8 cellular contexts compared by ENCODE assay signal in the genomic region with DNA sequence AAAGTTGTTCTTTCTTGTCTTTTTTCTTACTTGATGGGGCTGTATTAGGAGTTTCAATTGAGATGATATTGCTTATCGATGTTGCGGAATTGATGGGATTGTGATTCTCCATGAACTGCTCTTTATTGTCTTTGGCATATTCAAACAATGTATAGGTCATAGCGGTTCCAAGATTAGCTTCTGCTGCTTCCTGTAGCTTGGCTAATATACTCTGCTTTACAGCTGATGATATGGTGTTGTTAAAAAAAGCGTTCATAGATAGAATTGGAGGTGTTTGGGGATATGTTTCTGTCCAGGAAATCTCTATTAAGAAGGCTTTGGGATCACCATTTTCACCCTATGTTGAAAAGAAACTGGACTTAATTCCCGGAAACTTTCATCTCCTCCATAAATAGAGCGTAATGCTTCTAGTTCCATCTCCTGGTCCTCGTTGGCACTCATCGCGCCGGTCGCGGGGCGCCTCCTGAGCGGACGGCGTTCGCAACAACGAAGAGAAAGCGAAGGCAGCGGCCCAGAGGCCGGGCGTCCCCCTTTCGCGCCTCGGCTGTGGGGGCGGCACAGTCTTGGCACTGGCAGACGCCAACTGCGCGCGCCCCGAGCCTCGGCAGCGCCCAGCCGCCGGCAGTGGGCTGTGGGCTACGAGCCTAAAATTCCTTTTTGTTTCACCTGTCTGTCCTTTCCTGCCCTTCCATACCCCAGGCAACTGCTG.
A peak's percentile ranks its signal among the peaks of the same experiment; 100 is the strongest.
DNase-seq lines count a peak whose midpoint lies in the region; ATAC-seq and TF ChIP-seq lines count a peak whose summit lies in the region.
"Not testable (repeated sequence)": the region's sequence is repeated elsewhere in the genome, so short reads cannot be mapped to it uniquely, and the experiment has no call there.

No MANE protein-coding gene starts in this region.

- peaks cover 38% of the 10 kb centered on the region for H3K27me3 Mint-ChIP-seq in activated naive CD8-positive, alpha-beta T cell treated with anti-CD3 and anti-CD28 coated beads, Interleukin-2, amount 50 U/mL, for 24 hours
- peaks cover 9 to 29% (median 13%) of the 10 kb centered on the region in 5 donors for H3K27me3 Mint-ChIP-seq in naive thymus-derived CD8-positive, alpha-beta T cell

- peaks cover 17% of the 10 kb centered on the region for H3K27me3 ChIP-seq in RWPE2 (ENCODE audit: insufficient read depth, poor library complexity, severe bottlenecking)
- H3K27me3 ChIP-seq in thoracic aorta (replicated peaks; ENCODE audit: insufficient read depth), result not testable (repeated sequence)

- H3K27ac ChIP-seq in RWPE2 (ENCODE audit: poor library complexity, severe bottlenecking); thoracic aorta: not testable (repeated sequence)

- POLR2A ChIA-PET in naive thymus-derived CD8-positive, alpha-beta T cell (lab: Charles Lee), result not testable (repeated sequence)

- not testable (repeated sequence) for TF ChIP-seq CTCF in RWPE2 (IDR thresholded peaks at IDR 0.05; ENCODE audit: poor library complexity, severe bottlenecking); fibroblast of the aortic adventitia (IDR thresholded peaks at IDR 0.05; ENCODE audit: insufficient read depth, low read length); thoracic aorta (IDR thresholded peaks at IDR 0.05)

- not testable (repeated sequence) for H3K4me1 Mint-ChIP-seq in activated naive CD8-positive, alpha-beta T cell treated with anti-CD3 and anti-CD28 coated beads, Interleukin-2, amount 50 U/mL, for 24 hours
- H3K4me1 Mint-ChIP-seq in naive thymus-derived CD8-positive, alpha-beta T cell, result peaks cover 8 to 12% (median 9%) of the 10 kb centered on the region in 4 donors

- not testable (repeated sequence) for H3K27ac Mint-ChIP-seq in activated naive CD8-positive, alpha-beta T cell treated with anti-CD3 and anti-CD28 coated beads, Interleukin-2, amount 50 U/mL, for 24 hours
- peak overlapping the region in 1 of 10 donors; percentile 61 for H3K27ac Mint-ChIP-seq in naive thymus-derived CD8-positive, alpha-beta T cell

- ATAC-seq in GM21381 (IDR thresholded peaks at IDR 0.05; ENCODE audit: unreplicated experiment) (peak; percentile 79), HG03039 (IDR thresholded peaks at IDR 0.05; ENCODE audit: unreplicated experiment) (peak; percentile 76), RWPE2 (ENCODE audit: low read depth) (peak; percentile 77)
- ATAC-seq in activated naive CD8-positive, alpha-beta T cell treated with anti-CD3 and anti-CD28 coated beads, Interleukin-2, amount 50 U/mL, for 24 hours, result peak; percentile 92
- peak; percentile 99 to 100 for ATAC-seq in naive thymus-derived CD8-positive, alpha-beta T cell
- ATAC-seq in thoracic aorta (ENCODE audit: insufficient number of reproducible peaks, low FRiP score, low read depth), result not testable (repeated sequence)

- H3K9me3 Mint-ChIP-seq in activated naive CD8-positive, alpha-beta T cell treated with anti-CD3 and anti-CD28 coated beads, Interleukin-2, amount 50 U/mL, for 24 hours; naive thymus-derived CD8-positive, alpha-beta T cell: not testable (repeated sequence)

- peak overlapping the region; percentile 63 for H3K4me3 Mint-ChIP-seq in activated naive CD8-positive, alpha-beta T cell treated with anti-CD3 and anti-CD28 coated beads, Interleukin-2, amount 50 U/mL, for 24 hours
- H3K4me3 Mint-ChIP-seq in naive thymus-derived CD8-positive, alpha-beta T cell, result peak overlapping the region; percentile 70 to 93 (median 85)

- H3K4me3 ChIP-seq in RWPE2 (ENCODE audit: severe bottlenecking) (peak overlapping the region; percentile 37), fibroblast of the aortic adventitia (ENCODE audit: low read depth, low read length) (peak overlapping the region; percentile 32), thoracic aorta (peak overlapping the region; percentile 60)

- peak; percentile 10 for DNase-seq in ELF-1 (ENCODE audit: low read depth, low spot score)
- DNase-seq in RWPE2 (ENCODE audit: low spot score); activated naive CD8-positive, alpha-beta T cell treated with anti-CD3 and anti-CD28 coated beads, Interleukin-2, amount 50 U/mL, for 24 hours; fibroblast of the aortic adventitia (ENCODE audit: low read depth); thoracic aorta (ENCODE audit: low spot score): not testable (repeated sequence)
- peak in 1 of 10 donors; percentile 2 for DNase-seq in naive thymus-derived CD8-positive, alpha-beta T cell

- not testable (repeated sequence) for H3K36me3 ChIP-seq in RWPE2 (ENCODE audit: low read depth); thoracic aorta

- not testable (repeated sequence) for H3K36me3 Mint-ChIP-seq in activated naive CD8-positive, alpha-beta T cell treated with anti-CD3 and anti-CD28 coated beads, Interleukin-2, amount 50 U/mL, for 24 hours (ENCODE audit: low read depth); naive thymus-derived CD8-positive, alpha-beta T cell

- not testable (repeated sequence) for H3K4me1 ChIP-seq in RWPE2 (ENCODE audit: insufficient read depth, poor library complexity, severe bottlenecking); thoracic aorta (ENCODE audit: control insufficient read depth in 1 of 2, low read depth in 2 of 2)

- not testable (repeated sequence) for H3K9me3 ChIP-seq in RWPE2 (ENCODE audit: severe bottlenecking); thoracic aorta
